Comparison of ENCODE assay signal across 25 cellular contexts in the genomic region with DNA sequence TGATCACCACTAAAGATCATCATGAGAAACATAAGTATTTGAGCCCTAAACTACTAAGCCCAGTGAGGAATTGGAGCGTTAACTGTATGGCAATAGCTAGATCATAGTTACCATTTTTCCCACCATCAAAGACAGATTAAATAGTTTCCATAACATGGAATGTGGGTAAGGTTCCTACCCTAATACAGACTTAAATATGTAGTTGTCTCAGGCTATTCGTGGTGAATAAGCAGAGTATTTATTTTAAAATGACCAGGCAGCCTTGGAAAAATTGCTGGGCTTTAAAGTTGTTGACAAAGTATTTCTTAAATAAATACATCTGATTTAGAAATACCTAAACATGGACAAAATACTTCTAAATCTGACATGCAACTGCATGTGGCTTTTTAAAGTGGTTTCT.
DNase-seq lines count a peak whose midpoint lies in the region; ATAC-seq and TF ChIP-seq lines count a peak whose summit lies in the region.
"Had no signal": no experiment of that assay in that cellular context is flagged by ENCODE, and none has a peak within 500 bp of the region (broad histone marks: within the 10 kb centered on the region; RNA-seq: fewer than 3 reads in every experiment).

No MANE protein-coding gene starts in this region.

- H2AFZ ChIP-seq in H9 (ENCODE audit: low read length) = no peak overlapping the region
- H2AFZ ChIP-seq: GM23338 had no signal

- peaks cover 66% of the 10 kb centered on the region for H3K36me3 Mint-ChIP-seq in activated T-helper 17 cell treated with anti-CD3 and anti-CD28 coated beads, Interleukin-2, amount 50 U/mL, for 72 hours (ENCODE audit: low read depth)
- H3K36me3 Mint-ChIP-seq in H9 (ENCODE audit: insufficient read depth in 1 of 3, low read depth in 3 of 3) = peaks cover 15 to 58% (median 42%) of the 10 kb centered on the region in 3 experiments; a peak in 6 of 7 replicates

- H3K56ac ChIP-seq in H9 (ENCODE audit: insufficient read length, low read depth, low read length) = no peak overlapping the region

- no peak overlapping the region for H3K14ac ChIP-seq in H9 (ENCODE audit: insufficient read depth, low read length)

- H3K4me3 ChIP-seq in AG04450 (ENCODE audit: low read depth, low read length) = no peak overlapping the region
- no peak overlapping the region for H3K4me3 ChIP-seq in stomach
- H3K4me3 ChIP-seq: GM12878, GM23338 had no signal

- H4K5ac ChIP-seq in H9 (ENCODE audit: insufficient read length, low read depth, low read length) = no peak overlapping the region

- H3K27me3 Mint-ChIP-seq in activated T-helper 17 cell treated with anti-CD3 and anti-CD28 coated beads, Interleukin-2, amount 50 U/mL, for 72 hours = no peaks in the 10 kb centered on the region
- no peaks in the 10 kb centered on the region for H3K27me3 Mint-ChIP-seq in H9 (ENCODE audit: low read depth)
- H3K27me3 Mint-ChIP-seq: CD4-positive, CD25-positive, alpha-beta regulatory T cell had no signal

- H4K8ac ChIP-seq in H9 (replicated peaks; ENCODE audit: insufficient read length, low read depth, low read length) = no peak overlapping the region

- no peaks in the 10 kb centered on the region for H3K79me2 ChIP-seq in H9 (ENCODE audit: insufficient read depth, low read length)

- peaks cover 30 to 91% (median 86%) of the 10 kb centered on the region in 4 donors for H3K36me3 ChIP-seq in stomach

- H3T11ph ChIP-seq in H9 (ENCODE audit: low read length) = no peak overlapping the region

- no peak overlapping the region for H2BK12ac ChIP-seq in H9 (ENCODE audit: insufficient read length, low read depth, low read length)

- no peak overlapping the region for H3K4me2 ChIP-seq in H9 (ENCODE audit: insufficient read depth, insufficient read length, low read length)
- H3K4me2 ChIP-seq: GM23338 had no signal

- H3K79me1 ChIP-seq in H9 (ENCODE audit: insufficient read depth, low read depth, low read length, poor library complexity, severe bottlenecking) = no peaks in the 10 kb centered on the region

- CTCF ChIA-PET in AG04450 (lab: Charles Lee) = interaction anchor here (0.8 to 1.9 kb wide), 6 partner anchors 111 to 185 kb away, joined by 3 to 13 read pairs (median 3); partner anchors contain the start of gene CNNM2

- TF ChIP-seq CTCF in AG04450 (IDR thresholded peaks at IDR 0.05; ENCODE audit: low read depth, low read length) (no peak), stomach (IDR thresholded peaks at IDR 0.05) (no peak), H9 (conservative IDR thresholded peaks at IDR 0.05) (no peak)

- peaks cover 0 to 7% (median 2%) of the 10 kb centered on the region in 4 donors for H3K4me1 ChIP-seq in stomach
- no peaks in the 10 kb centered on the region for H3K4me1 ChIP-seq in H9 (ENCODE audit: insufficient read depth, low read length)

- no peak overlapping the region for H2BK5ac ChIP-seq in H9 (ENCODE audit: insufficient read length, low read length)

- H3K18ac ChIP-seq in H9 (ENCODE audit: insufficient read length, low read depth, low read length) = no peak overlapping the region

- POLR2A ChIA-PET in AG04450 (lab: Yijun Ruan, JAX) = interaction anchor here (0.6 kb wide), 1 partner anchor 37 kb away, joined by 3 read pairs; no protein-coding TSS in a partner anchor

- H3K23me2 ChIP-seq in H9 (ENCODE audit: insufficient read length, low read depth, low read length, poor library complexity, severe bottlenecking) = no peaks in the 10 kb centered on the region

- H2BK20ac ChIP-seq in H9 (ENCODE audit: low read depth, low read length, poor library complexity, severe bottlenecking) = no peak overlapping the region

- H3K27me3 ChIP-seq in AG04450 (ENCODE audit: control insufficient read depth, insufficient read depth, low read length) = no peaks in the 10 kb centered on the region
- H3K27me3 ChIP-seq in stomach = no peaks in the 10 kb centered on the region
- H3K27me3 ChIP-seq in H9 (ENCODE audit: insufficient read depth, low read length) = no peaks in the 10 kb centered on the region

- H3K27ac ChIP-seq in AG04450 (ENCODE audit: low read depth, low read length) (no peak overlapping the region), stomach (peak overlapping the region in 3 of 5 donors; percentile 4 to 26 (median 21)), H9 (ENCODE audit: insufficient read length, low read depth, low read length) (no peak overlapping the region)
- H3K27ac ChIP-seq: HL-60 had no signal

- DNase-seq in AG04450 (ENCODE audit: low read depth, low spot score) (peak; percentile 36), fibroblast of peridontal ligament (ENCODE audit: extremely low read depth) (peak; percentile 28), stomach (no peak), putamen (ENCODE audit: low spot score) (no peak), H9 (no peak)
- DNase-seq: CD4-positive, CD25-positive, alpha-beta regulatory T cell; COR-L47; DMS 273 treated with DMSO at 0.1 percent for 48 hours; DMS79 treated with DMSO at 0.1 percent for 48 hours; HCEC 1CT; KG1; NCI-H1105 treated with DMSO at 0.1 percent for 48 hours; NCI-H1694; NCI-H2081 treated with DMSO at 0.1 percent for 48 hours; NCI-H2171 treated with DMSO at 0.1 percent for 48 hours; NCI-H524 treated with DMSO at 0.1 percent for 48 hours; NCI-H82; OCI-M1; Right ventricle myocardium superior had no signal

- no peak overlapping the region for H3K4ac ChIP-seq in H9 (ENCODE audit: low read depth, low read length)

- no peak for TF ChIP-seq EP300 in stomach (IDR thresholded peaks at IDR 0.05)

- no peak overlapping the region for H3K23ac ChIP-seq in H9 (ENCODE audit: insufficient read length, low read depth, low read length)

- H2BK120ac ChIP-seq in H9 (ENCODE audit: low read depth, low read length, poor library complexity, severe bottlenecking) = no peak overlapping the region

- H3K9me3 ChIP-seq in AG04450 (ENCODE audit: control insufficient read depth, insufficient read depth, low read length) (no peaks in the 10 kb centered on the region), stomach (no peaks in the 10 kb centered on the region), H9 (ENCODE audit: control insufficient read depth, low read depth, low read length) (no peaks in the 10 kb centered on the region)

- ATAC-seq in activated T-helper 17 cell treated with anti-CD3 and anti-CD28 coated beads, Interleukin-2, amount 50 U/mL, for 72 hours (replicated peaks) = no peak
- no peak for ATAC-seq in activated CD4-positive, CD25-positive, alpha-beta regulatory T cell treated with anti-CD3 and anti-CD28 coated beads, Interleukin-2, amount 50 U/mL, for 24 hours
- no peak for ATAC-seq in GM18511 (IDR thresholded peaks at IDR 0.05; ENCODE audit: unreplicated experiment)
- ATAC-seq: GM12878 had no signal

- WGBS in stomach, 5 donors = 63 to 77% (median 72%) methylated on average over 2 of the region's 2 CpGs
- WGBS in H9 (ENCODE audit: extremely low coverage, insufficient read length, low lambda C conversion rate) = no CpG with 5 or more reads among the region's 2 CpGs

- H3K4me1 Mint-ChIP-seq in activated T-helper 17 cell treated with anti-CD3 and anti-CD28 coated beads, Interleukin-2, amount 50 U/mL, for 72 hours = no peaks in the 10 kb centered on the region
- H3K4me1 Mint-ChIP-seq in H9 = no peaks in the 10 kb centered on the region
- H3K4me1 Mint-ChIP-seq: CD4-positive, CD25-positive, alpha-beta regulatory T cell; GM23338 had no signal

- no peaks in the 10 kb centered on the region for H4K20me1 ChIP-seq in H9 (ENCODE audit: control insufficient read depth, insufficient read depth, insufficient read length)

- no peak overlapping the region for H4K91ac ChIP-seq in H9 (ENCODE audit: insufficient read length, low read depth, low read length)

- H2AK5ac ChIP-seq in H9 (ENCODE audit: insufficient read length, low read length) = no peak overlapping the region

- no peak overlapping the region for H3K4me3 Mint-ChIP-seq in activated T-helper 17 cell treated with anti-CD3 and anti-CD28 coated beads, Interleukin-2, amount 50 U/mL, for 72 hours
- no peak overlapping the region for H3K4me3 Mint-ChIP-seq in H9
- H3K4me3 Mint-ChIP-seq: CD4-positive, CD25-positive, alpha-beta regulatory T cell; GM23338 had no signal

- intact Hi-C loops in stomach (cut with DNase I; ENCODE audit: low total_unique reads) = no loop called here

- H3K27ac Mint-ChIP-seq in activated T-helper 17 cell treated with anti-CD3 and anti-CD28 coated beads, Interleukin-2, amount 50 U/mL, for 72 hours = peak overlapping the region; percentile 61
- 0 out of 7 replicates have a peak overlapping the region, but pooled peaks of 1 of the 3 experiments have one; percentile 55 for H3K27ac Mint-ChIP-seq in H9
- H3K27ac Mint-ChIP-seq: CD4-positive, CD25-positive, alpha-beta regulatory T cell; GM23338 had no signal

- H3K9ac ChIP-seq in H9 (ENCODE audit: extremely low read depth, insufficient read length, low read length) = no peak overlapping the region

- H2BK15ac ChIP-seq in H9 (ENCODE audit: low read depth, low read length) = no peak overlapping the region

- TF ChIP-seq POLR2A in stomach (IDR thresholded peaks at IDR 0.05) = no peak

- no peaks in the 10 kb centered on the region for H3K9me3 Mint-ChIP-seq in activated T-helper 17 cell treated with anti-CD3 and anti-CD28 coated beads, Interleukin-2, amount 50 U/mL, for 72 hours
- H3K9me3 Mint-ChIP-seq in H9 = no peaks in the 10 kb centered on the region
- H3K9me3 Mint-ChIP-seq: CD4-positive, CD25-positive, alpha-beta regulatory T cell; GM23338 had no signal

Comparison
In these comparisons a context has a peak if more than half of its experiments do, and no peak if none do; other contexts are left out.
1. DNase-seq: peak in AG04450 (single experiment) and fibroblast of peridontal ligament (single experiment); none in stomach (single experiment), putamen (single experiment) and H9 (single experiment).
2. H3K27ac ChIP-seq: peak in stomach (3 of 5); none in AG04450 (single experiment) and H9 (single experiment).